Comparison of ENCODE assay signal across 20 cellular contexts in the genomic region with DNA sequence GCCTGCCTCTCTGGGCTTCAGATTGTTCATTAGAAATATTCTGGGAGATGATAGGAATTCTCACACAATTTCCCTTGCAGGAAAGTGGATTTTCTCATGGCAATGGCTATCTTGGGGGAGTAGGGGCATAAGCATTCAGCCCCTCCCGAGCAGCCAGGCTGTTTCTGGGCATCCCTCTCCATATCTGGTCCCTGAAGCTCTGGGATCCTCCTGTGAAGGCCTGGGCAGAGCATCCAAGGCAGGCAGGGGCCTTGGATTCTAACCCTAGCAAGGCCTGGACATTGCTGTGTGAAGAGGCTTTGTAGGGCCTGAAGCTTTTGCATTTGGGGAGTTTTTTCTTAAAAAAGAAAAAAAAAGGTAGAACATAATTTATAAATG.
"Had no signal": no experiment of that assay in that cellular context is flagged by ENCODE, and none has a peak within 500 bp of the region (broad histone marks: within the 10 kb centered on the region; RNA-seq: fewer than 3 reads in every experiment).

No MANE protein-coding gene starts in this region.

- H3K36me3 ChIP-seq: cardiac muscle cell, gastrocnemius medialis, left lung, prostate gland, right atrium auricular region, tibial artery, upper lobe of left lung had no signal

- H3K4me3 Mint-ChIP-seq: central memory CD8-positive, alpha-beta T cell; naive thymus-derived CD4-positive, alpha-beta T cell; nephron had no signal

- H3K9me3 ChIP-seq: gastrocnemius medialis, left lung, prostate gland, right atrium auricular region, testis, tibial artery, upper lobe of left lung had no signal

- H3K27me3 Mint-ChIP-seq: central memory CD8-positive, alpha-beta T cell had no signal

- H3K36me3 Mint-ChIP-seq: naive thymus-derived CD4-positive, alpha-beta T cell had no signal

- H3K27me3 ChIP-seq: cardiac muscle cell, gastrocnemius medialis, left lung, right atrium auricular region, testis, tibial artery, upper lobe of left lung had no signal

- H3K27ac ChIP-seq: cardiac muscle cell, gastrocnemius medialis, left lung, prostate gland, right atrium auricular region, testis, tibial artery, upper lobe of left lung had no signal

- H3K27ac Mint-ChIP-seq: naive thymus-derived CD4-positive, alpha-beta T cell; nephron had no signal

- DNase-seq: cortex of kidney; effector CD4-positive, alpha-beta T cell; foreskin fibroblast; gastrocnemius medialis; head of caudate nucleus; mesenchymal stem cell; naive thymus-derived CD4-positive, alpha-beta T cell; nucleus accumbens; stimulated activated CD4-positive, alpha-beta T cell treated with anti-CD3 and anti-CD28 coated beads, Interleukin-2, amount 100 ng/mL, for 48 hours; stimulated activated CD8-positive, alpha-beta memory T cell treated with anti-CD3 and anti-CD28 coated beads, Interleukin-4, amount 100 ng/mL, for 48 hours; stimulated activated naive CD4-positive, alpha-beta T cell treated with Interleukin-2 at 50 U/mL for 16 hours; testis; tibial artery; upper lobe of left lung had no signal

- H3K4me1 Mint-ChIP-seq: central memory CD8-positive, alpha-beta T cell; naive thymus-derived CD4-positive, alpha-beta T cell had no signal

- H3K4me3 ChIP-seq: cardiac muscle cell, gastrocnemius medialis, left lung, prostate gland, right atrium auricular region, testis, tibial artery, upper lobe of left lung had no signal

- H3K4me1 ChIP-seq: left lung, prostate gland, right atrium auricular region, testis, tibial artery, upper lobe of left lung had no signal
